In genomic region chr22:46823248-46823647, GRCh38 we compare ENCODE assay signal across 35 cellular contexts.
"Had no signal": no experiment of that assay in that cellular context is flagged by ENCODE, and none has a peak within 500 bp of the region (broad histone marks: within the 10 kb centered on the region; RNA-seq: fewer than 3 reads in every experiment).

No MANE protein-coding gene starts in this region.

- H3K4me1 ChIP-seq: adrenal gland, body of pancreas had no signal

- ATAC-seq: activated CD4-positive, alpha-beta T cell treated with anti-CD3 and anti-CD28 coated beads for 36 hours; activated CD4-positive, CD25-positive, alpha-beta regulatory T cell treated with anti-CD3 and anti-CD28 coated beads, Interleukin-2, amount 50 U/mL, for 24 hours; activated CD8-positive, alpha-beta memory T cell treated with anti-CD3 and anti-CD28 coated beads, Interleukin-2, amount 10 ng/mL, durations not matched to agents 7 days and 5 days; activated CD8-positive, alpha-beta T cell treated with anti-CD3 and anti-CD28 coated beads, Interleukin-2, amount 10 ng/mL, durations not matched to agents 7 days and 5 days; activated naive CD8-positive, alpha-beta T cell treated with anti-CD3 and anti-CD28 coated beads, Interleukin-2, amount 50 U/mL, for 24 hours; body of pancreas; effector memory CD8-positive, alpha-beta T cell; T-cell; WTC11 had no signal

- H3K4me3 Mint-ChIP-seq: activated CD4-positive, alpha-beta memory T cell treated with anti-CD3 and anti-CD28 coated beads for 36 hours; activated CD4-positive, alpha-beta T cell treated with anti-CD3 and anti-CD28 coated beads for 36 hours; activated CD4-positive, alpha-beta T cell treated with anti-CD3 and anti-CD28 coated beads, Interleukin-2, amount 10 ng/mL, durations not matched to agents 24 days and 14 days; activated CD8-positive, alpha-beta memory T cell treated with anti-CD3 and anti-CD28 coated beads, Interleukin-2, amount 10 ng/mL, durations not matched to agents 7 days and 5 days; activated CD8-positive, alpha-beta T cell treated with anti-CD3 and anti-CD28 coated beads, Interleukin-2, amount 10 ng/mL, durations not matched to agents 7 days and 5 days; activated naive CD4-positive, alpha-beta T cell treated with anti-CD3 and anti-CD28 coated beads for 36 hours; activated naive CD4-positive, alpha-beta T cell treated with anti-CD3 and anti-CD28 coated beads, Interleukin-2, amount 50 U/mL, for 24 hours; activated naive CD8-positive, alpha-beta T cell treated with anti-CD3 and anti-CD28 coated beads for 36 hours; activated naive CD8-positive, alpha-beta T cell treated with anti-CD3 and anti-CD28 coated beads, Interleukin-2, amount 50 U/mL, for 24 hours; activated T-helper 1 cell treated with anti-CD3 and anti-CD28 coated beads, Interleukin-12 subunit alpha, Interleukin-12 subunit beta, Interleukin-2, Interleukin-4 antibody, amounts not matched to agents 30 ng/mL and 10 ng/mL and 1 ng/mL, durations not matched to agents 14 hours and 24 hours and 36 hours; effector memory CD8-positive, alpha-beta T cell; T-cell; T-helper 1 cell treated with Interleukin-12 subunit alpha and Interleukin-12 subunit beta and Interleukin-4 antibody, amounts not matched to agents 30 μg/mL and 1 μg/mL, for 36 hours; T-helper 2 cell treated with Interferon-gamma antibody and Interleukin-4, amounts not matched to agents 5 μg/mL and 100 μg/mL, for 36 hours; WTC11 had no signal

- FAIRE-seq: colon, endometrium, endothelial cell of umbilical vein, frontal cortex had no signal

- H3K27me3 Mint-ChIP-seq: activated CD4-positive, alpha-beta memory T cell treated with anti-CD3 and anti-CD28 coated beads for 36 hours; activated CD4-positive, alpha-beta T cell treated with anti-CD3 and anti-CD28 coated beads for 36 hours; activated CD4-positive, alpha-beta T cell treated with anti-CD3 and anti-CD28 coated beads, Interleukin-2, amount 10 ng/mL, durations not matched to agents 24 days and 14 days; activated CD8-positive, alpha-beta memory T cell treated with anti-CD3 and anti-CD28 coated beads, Interleukin-2, amount 10 ng/mL, durations not matched to agents 7 days and 5 days; activated naive CD4-positive, alpha-beta T cell treated with anti-CD3 and anti-CD28 coated beads, Interleukin-2, amount 50 U/mL, for 24 hours; activated naive CD8-positive, alpha-beta T cell treated with anti-CD3 and anti-CD28 coated beads for 36 hours; activated naive CD8-positive, alpha-beta T cell treated with anti-CD3 and anti-CD28 coated beads, Interleukin-2, amount 50 U/mL, for 24 hours; effector memory CD8-positive, alpha-beta T cell; T-cell had no signal

- DNase-seq: activated CD4-positive, alpha-beta memory T cell treated with anti-CD3 and anti-CD28 coated beads for 36 hours; activated CD4-positive, alpha-beta T cell treated with anti-CD3 and anti-CD28 coated beads for 36 hours; activated CD8-positive, alpha-beta memory T cell treated with anti-CD3 and anti-CD28 coated beads, Interleukin-2, amount 10 ng/mL, durations not matched to agents 7 days and 5 days; activated CD8-positive, alpha-beta memory T cell treated with anti-CD3 and anti-CD28 coated beads, Interleukin-2, amount 50 U/mL, for 4 hours; activated CD8-positive, alpha-beta T cell treated with anti-CD3 and anti-CD28 coated beads, Interleukin-2, amount 10 ng/mL, durations not matched to agents 7 days and 5 days; activated effector memory CD4-positive, alpha-beta T cell treated with anti-CD3 and anti-CD28 coated beads, Interleukin-2, amount 50 U/mL, for 16 hours; activated naive CD4-positive, alpha-beta T cell treated with anti-CD3 and anti-CD28 coated beads for 36 hours; activated naive CD8-positive, alpha-beta T cell treated with anti-CD3 and anti-CD28 coated beads for 36 hours; activated naive CD8-positive, alpha-beta T cell treated with anti-CD3 and anti-CD28 coated beads, Interleukin-2, amount 50 U/mL, for 24 hours; activated T-cell treated with anti-CD3 and anti-CD28 coated beads, Interleukin-2, amount 50 U/mL, for 1 hour; adrenal gland; amygdala; body of pancreas; caudate nucleus; cortex of kidney; dermis blood vessel endothelial cell; effector CD4-positive, alpha-beta T cell; effector memory CD8-positive, alpha-beta T cell; foreskin fibroblast; T-cell; T1000 had no signal

- H3K27ac ChIP-seq: adrenal gland, body of pancreas, epithelial cell of prostate, VCaP had no signal

- H3K27ac Mint-ChIP-seq: activated CD4-positive, alpha-beta memory T cell treated with anti-CD3 and anti-CD28 coated beads for 36 hours; activated CD4-positive, alpha-beta T cell treated with anti-CD3 and anti-CD28 coated beads for 36 hours; activated CD4-positive, alpha-beta T cell treated with anti-CD3 and anti-CD28 coated beads, Interleukin-2, amount 10 ng/mL, durations not matched to agents 24 days and 14 days; activated CD8-positive, alpha-beta memory T cell treated with anti-CD3 and anti-CD28 coated beads, Interleukin-2, amount 10 ng/mL, durations not matched to agents 7 days and 5 days; activated CD8-positive, alpha-beta T cell treated with anti-CD3 and anti-CD28 coated beads, Interleukin-2, amount 10 ng/mL, durations not matched to agents 7 days and 5 days; activated naive CD4-positive, alpha-beta T cell treated with anti-CD3 and anti-CD28 coated beads for 36 hours; activated naive CD4-positive, alpha-beta T cell treated with anti-CD3 and anti-CD28 coated beads, Interleukin-2, amount 50 U/mL, for 24 hours; activated naive CD8-positive, alpha-beta T cell treated with anti-CD3 and anti-CD28 coated beads for 36 hours; activated naive CD8-positive, alpha-beta T cell treated with anti-CD3 and anti-CD28 coated beads, Interleukin-2, amount 50 U/mL, for 24 hours; activated T-helper 1 cell treated with anti-CD3 and anti-CD28 coated beads, Interleukin-12 subunit alpha, Interleukin-12 subunit beta, Interleukin-2, Interleukin-4 antibody, amounts not matched to agents 30 ng/mL and 10 ng/mL and 1 ng/mL, durations not matched to agents 14 hours and 24 hours and 36 hours; activated T-helper 2 cell treated with anti-CD3 and anti-CD28 coated beads, Interferon-gamma antibody, Interleukin-2, Interleukin-4, amounts not matched to agents 10 μg/mL and 5 μg/mL and 100 μg/mL, durations not matched to agents 14 hours and 24 hours and 36 hours; T-cell; T-helper 1 cell treated with Interleukin-12 subunit alpha and Interleukin-12 subunit beta and Interleukin-4 antibody, amounts not matched to agents 30 μg/mL and 1 μg/mL, for 36 hours; T-helper 2 cell treated with Interferon-gamma antibody and Interleukin-4, amounts not matched to agents 5 μg/mL and 100 μg/mL, for 36 hours; WTC11 had no signal

- H3K4me3 ChIP-seq: adrenal gland, body of pancreas had no signal

- H3K9me3 Mint-ChIP-seq: activated CD4-positive, alpha-beta memory T cell treated with anti-CD3 and anti-CD28 coated beads for 36 hours; activated CD4-positive, alpha-beta T cell treated with anti-CD3 and anti-CD28 coated beads, Interleukin-2, amount 10 ng/mL, durations not matched to agents 24 days and 14 days; activated naive CD4-positive, alpha-beta T cell treated with anti-CD3 and anti-CD28 coated beads for 36 hours; activated T-helper 1 cell treated with anti-CD3 and anti-CD28 coated beads, Interleukin-12 subunit alpha, Interleukin-12 subunit beta, Interleukin-2, Interleukin-4 antibody, amounts not matched to agents 30 ng/mL and 10 ng/mL and 1 ng/mL, durations not matched to agents 14 hours and 24 hours and 36 hours; effector memory CD8-positive, alpha-beta T cell; T-helper 1 cell treated with Interleukin-12 subunit alpha and Interleukin-12 subunit beta and Interleukin-4 antibody, amounts not matched to agents 30 μg/mL and 1 μg/mL, for 36 hours; T-helper 2 cell treated with Interferon-gamma antibody and Interleukin-4, amounts not matched to agents 5 μg/mL and 100 μg/mL, for 36 hours had no signal

- H3K9me3 ChIP-seq: adrenal gland, body of pancreas had no signal

- H3K4me1 Mint-ChIP-seq: activated CD8-positive, alpha-beta memory T cell treated with anti-CD3 and anti-CD28 coated beads, Interleukin-2, amount 10 ng/mL, durations not matched to agents 7 days and 5 days had no signal
